Comparison of ENCODE assay signal across 7 cellular contexts in the genomic region with DNA sequence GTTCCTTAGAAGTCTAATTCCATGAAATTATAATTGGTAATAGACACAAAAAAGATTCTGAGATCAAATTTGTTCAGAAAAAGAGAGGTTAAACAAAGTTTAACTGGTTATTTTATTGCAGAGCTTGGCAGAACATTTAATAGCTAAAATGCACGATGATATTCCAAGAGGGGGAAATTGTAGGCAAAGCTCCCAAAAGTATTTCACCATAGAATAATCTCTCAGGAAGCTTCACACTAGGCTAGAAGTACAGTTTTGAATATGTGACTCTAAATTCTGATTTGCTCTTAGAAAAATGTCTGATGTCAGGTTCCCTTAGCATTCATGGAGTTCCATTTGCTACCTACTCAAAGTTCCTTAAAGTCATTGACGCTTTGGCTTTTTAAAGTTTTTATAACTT.
"Had no signal": no experiment of that assay in that cellular context is flagged by ENCODE, and none has a peak within 500 bp of the region (broad histone marks: within the 10 kb centered on the region; RNA-seq: fewer than 3 reads in every experiment).

No MANE protein-coding gene starts in this region.

- H3K9ac ChIP-seq: KMS-11 had no signal

- DNase-seq: IMR-90, KBM-7, KG1 had no signal

- H3K27ac ChIP-seq: HL-60, KMS-11 had no signal

- ATAC-seq: HepG2, K562 had no signal

- H3K4me3 ChIP-seq: K562 had no signal
